ENCODE assay signal across 12 cellular contexts in the genomic region with DNA sequence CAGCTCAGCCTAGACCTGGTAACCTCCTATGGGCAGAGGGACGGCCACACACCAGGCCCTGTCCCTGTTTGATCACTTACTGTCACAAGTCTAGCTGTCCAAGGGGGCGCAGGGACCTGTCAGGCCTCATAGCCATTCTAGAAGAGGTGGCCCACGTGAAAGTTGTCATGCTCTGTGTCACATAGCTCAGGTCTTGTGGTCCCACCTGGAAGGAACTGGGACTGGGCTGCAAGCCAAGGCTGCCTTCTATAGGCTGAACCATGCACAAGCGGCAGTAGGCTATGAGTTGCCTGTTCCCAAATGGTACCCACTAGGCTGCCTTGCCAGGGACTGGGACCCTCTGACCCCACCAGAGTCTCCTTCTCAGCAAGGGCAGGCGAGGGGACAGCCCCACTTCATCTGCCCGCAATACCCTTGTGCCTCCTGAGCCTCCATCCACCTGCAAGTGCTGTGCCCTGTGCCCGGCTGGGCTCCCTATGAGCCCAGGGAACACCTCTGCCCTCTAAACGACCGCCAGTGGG.
DNase-seq lines count a peak whose midpoint lies in the region; ATAC-seq, FAIRE-seq and TF ChIP-seq lines count a peak whose summit lies in the region.
"Had no signal": no experiment of that assay in that cellular context is flagged by ENCODE, and none has a peak within 500 bp of the region (broad histone marks: within the 10 kb centered on the region; RNA-seq: fewer than 3 reads in every experiment).

No MANE protein-coding gene starts in this region.

- H3K14ac ChIP-seq in mesenchymal stem cell (ENCODE audit: low read length in 2 of 2): peak overlapping the region in 1 of 2 experiments; percentile 59

- H2BK5ac ChIP-seq in mesenchymal stem cell (ENCODE audit: low read depth, low read length, poor library complexity, severe bottlenecking): peak overlapping the region; percentile 49

- 90% methylated on average over 9 of the region's 9 CpGs for WGBS in mesenchymal stem cell
- WGBS in heart right ventricle, 2 donors: 93 to 95% methylated on average over 9 of the region's 9 CpGs

- no peak for FAIRE-seq in GM12891 (lab: Jason Lieb, UNC)
- FAIRE-seq: bronchial epithelial cell had no signal

- TF ChIP-seq CTCF in HEK293 (tag by site-specific recombination; IDR thresholded peaks at IDR 0.05) (no peak), heart right ventricle (IDR thresholded peaks at IDR 0.05) (no peak)

- peak overlapping the region in 1 of 2 experiments; percentile 4 for H2BK12ac ChIP-seq in mesenchymal stem cell (ENCODE audit: low read length in 2 of 2)

- no peak overlapping the region for H3K4ac ChIP-seq in mesenchymal stem cell (ENCODE audit: low read depth in 1 of 2, low read length in 2 of 2)

- H3K27me3 ChIP-seq in SJCRH30 (peaks cover 7% of the 10 kb centered on the region; the same call in 1 of the 2 replicates), mesenchymal stem cell (ENCODE audit: control insufficient read depth in 1 of 2, insufficient read depth in 1 of 2, low read length in 2 of 2) (peaks cover 0 to 12% of the 10 kb centered on the region in 2 experiments), heart right ventricle (no peaks in the 10 kb centered on the region)
- H3K27me3 ChIP-seq: MG63, Peyer's patch had no signal

- no peak overlapping the region for H3K4me3 ChIP-seq in HEK293 (ENCODE audit: low read depth, low read length)
- H3K4me3 ChIP-seq in SJCRH30: no peak overlapping the region
- H3K4me3 ChIP-seq in mesenchymal stem cell (ENCODE audit: insufficient read depth in 1 of 2, low read depth in 1 of 2, low read length in 2 of 2): no peak overlapping the region
- H3K4me3 ChIP-seq in heart right ventricle: no peak overlapping the region
- H3K4me3 ChIP-seq: MG63, mucosa of descending colon, Peyer's patch had no signal

- H2BK120ac ChIP-seq in mesenchymal stem cell (ENCODE audit: low read depth, low read length): no peak overlapping the region

- H3K27ac ChIP-seq in HEK293 (ENCODE audit: extremely low read depth, low read depth, low read length): peak overlapping the region; percentile 78
- H3K27ac ChIP-seq in SJCRH30: peak overlapping the region; percentile 4; the same call in 1 of the 2 replicates
- H3K27ac ChIP-seq in mesenchymal stem cell (ENCODE audit: low read length, poor library complexity, severe bottlenecking): peak overlapping the region; percentile 93
- H3K27ac ChIP-seq in heart right ventricle: no peak overlapping the region

- H2AK5ac ChIP-seq in mesenchymal stem cell (ENCODE audit: low read length, severe bottlenecking): peak overlapping the region; percentile 65

- H3K23ac ChIP-seq in mesenchymal stem cell (ENCODE audit: low read length in 2 of 2): no peak overlapping the region

- POLR2A ChIA-PET in HEK293 (lab: Yijun Ruan, JAX): no interaction called here

- H3K9ac ChIP-seq in mesenchymal stem cell (ENCODE audit: low read length): no peak overlapping the region

- no peaks in the 10 kb centered on the region for H3K36me3 ChIP-seq in HEK293 (ENCODE audit: control insufficient read depth in 2 of 2, insufficient read depth in 1 of 2, low read length in 2 of 2)
- H3K36me3 ChIP-seq in SJCRH30: no peaks in the 10 kb centered on the region
- H3K36me3 ChIP-seq in mesenchymal stem cell (ENCODE audit: control insufficient read depth in 1 of 2, insufficient read depth in 2 of 2, low read depth in 1 of 2, low read length in 2 of 2): no peaks in the 10 kb centered on the region
- H3K36me3 ChIP-seq in heart right ventricle: no peaks in the 10 kb centered on the region
- H3K36me3 ChIP-seq: MG63, Peyer's patch had no signal

- H3K4me1 ChIP-seq in HEK293 (ENCODE audit: control insufficient read depth, insufficient read depth, low read length) (peaks cover 15% of the 10 kb centered on the region), SJCRH30 (peaks cover 15% of the 10 kb centered on the region), mesenchymal stem cell (ENCODE audit: control insufficient read depth, insufficient read depth, low read depth, low read length) (peaks cover 55% of the 10 kb centered on the region), heart right ventricle (peaks cover 0 to 37% (median 12%) of the 10 kb centered on the region in 9 donors)

- no peak overlapping the region for H3K4me2 ChIP-seq in mesenchymal stem cell (ENCODE audit: low read length, poor library complexity, severe bottlenecking)

- intact Hi-C loops in heart right ventricle (cut with DNase I): loop anchor here in 3 of 10 donors (10.0 kb wide), 1 partner anchor 592 kb away; no protein-coding TSS in a partner anchor

- CTCF ChIA-PET in HEK293 (lab: Yijun Ruan, JAX): interaction anchor here (0.7 kb wide), 1 partner anchor 884 kb away, joined by 4 read pairs; no protein-coding TSS in a partner anchor

- H4K91ac ChIP-seq in mesenchymal stem cell (ENCODE audit: low read length): no peak overlapping the region

- H2BK15ac ChIP-seq in mesenchymal stem cell (ENCODE audit: low read depth, poor library complexity, severe bottlenecking): no peak overlapping the region

- no peak overlapping the region for H3K18ac ChIP-seq in mesenchymal stem cell (ENCODE audit: low read depth in 1 of 2, low read length in 2 of 2)

- peaks cover 3% of the 10 kb centered on the region for H3K79me1 ChIP-seq in mesenchymal stem cell (replicated peaks; ENCODE audit: low read length, poor library complexity, severe bottlenecking)

- no peak overlapping the region for H2AFZ ChIP-seq in mesenchymal stem cell (ENCODE audit: low read depth, low read length)

- no peak for TF ChIP-seq POLR2A in GM12891 (IDR thresholded peaks at IDR 0.05; ENCODE audit: low read depth, low read length)

- H3K9me3 ChIP-seq in HEK293 (ENCODE audit: control insufficient read depth, insufficient read depth, low read depth, low read length): no peaks in the 10 kb centered on the region
- no peaks in the 10 kb centered on the region for H3K9me3 ChIP-seq in SJCRH30 (replicated peaks)
- no peaks in the 10 kb centered on the region for H3K9me3 ChIP-seq in mesenchymal stem cell (ENCODE audit: control insufficient read depth, low read length)
- H3K9me3 ChIP-seq in heart right ventricle: no peaks in the 10 kb centered on the region
- H3K9me3 ChIP-seq: MG63, mucosa of descending colon, Peyer's patch had no signal

- DNase-seq in GM12891 (ENCODE audit: insufficient read length, low spot score) (no peak), SJCRH30 (no peak), mesenchymal stem cell (no peak), NCI-H69 (lab: John Stamatoyannopoulos, UW) (no peak), heart right ventricle (no peak), Kasumi-1 (lab: John Stamatoyannopoulos, UW) (no peak), NCI-H2029 (lab: John Stamatoyannopoulos, UW) (no peak)
- DNase-seq: mucosa of descending colon had no signal

- H4K8ac ChIP-seq in mesenchymal stem cell (ENCODE audit: low read length): no peak overlapping the region

- no peak for ATAC-seq in heart right ventricle

TF ChIP-seq in GM12891, 5 proteins besides CTCF, POLR2A, EP300 and RAD21:
- TF ChIP-seq SPI1 (IDR thresholded peaks at IDR 0.05; ENCODE audit: low read depth, low read length) (peak; percentile 50), PAX5 (IDR thresholded peaks at IDR 0.05; ENCODE audit: insufficient read depth, low read length, severe bottlenecking) (no peak)

TF ChIP-seq in HEK293, 187 proteins besides CTCF, POLR2A, EP300 and RAD21 (continues in another document):
- TF ChIP-seq ZNF560 (tag by site-specific recombination; IDR thresholded peaks at IDR 0.05; ENCODE audit: borderline replicate concordance) (no peak), ZXDB (tag by site-specific recombination; IDR thresholded peaks at IDR 0.05) (no peak), BCL6B (tag by site-specific recombination; IDR thresholded peaks at IDR 0.05) (no peak), ATF2 (tag by site-specific recombination; IDR thresholded peaks at IDR 0.05; ENCODE audit: low read depth) (no peak), ZNF747 (tag by site-specific recombination; IDR thresholded peaks at IDR 0.05) (no peak), ZNF23 (tag by site-specific recombination; IDR thresholded peaks at IDR 0.05; ENCODE audit: borderline replicate concordance) (no peak), ZNF707 (tag by site-specific recombination; IDR thresholded peaks at IDR 0.05) (no peak), ZNF792 (tag by site-specific recombination; IDR thresholded peaks at IDR 0.05) (no peak), BCL11A (tag by site-specific recombination; IDR thresholded peaks at IDR 0.05; ENCODE audit: low read depth) (no peak), PRDM1 (tag by site-specific recombination; IDR thresholded peaks at IDR 0.05) (no peak)
- TF ChIP-seq, protein P1, sequence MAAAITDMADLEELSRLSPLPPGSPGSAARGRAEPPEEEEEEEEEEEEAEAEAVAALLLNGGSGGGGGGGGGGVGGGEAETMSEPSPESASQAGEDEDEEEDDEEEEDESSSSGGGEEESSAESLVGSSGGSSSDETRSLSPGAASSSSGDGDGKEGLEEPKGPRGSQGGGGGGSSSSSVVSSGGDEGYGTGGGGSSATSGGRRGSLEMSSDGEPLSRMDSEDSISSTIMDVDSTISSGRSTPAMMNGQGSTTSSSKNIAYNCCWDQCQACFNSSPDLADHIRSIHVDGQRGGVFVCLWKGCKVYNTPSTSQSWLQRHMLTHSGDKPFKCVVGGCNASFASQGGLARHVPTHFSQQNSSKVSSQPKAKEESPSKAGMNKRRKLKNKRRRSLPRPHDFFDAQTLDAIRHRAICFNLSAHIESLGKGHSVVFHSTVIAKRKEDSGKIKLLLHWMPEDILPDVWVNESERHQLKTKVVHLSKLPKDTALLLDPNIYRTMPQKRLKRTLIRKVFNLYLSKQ (tag by site-specific recombination; IDR thresholded peaks at IDR 0.05; ENCODE audit: borderline replicate concordance): no peak

Comparison
In these comparisons a context has a peak if more than half of its experiments do, and no peak if none do; other contexts are left out.
1. H3K27ac ChIP-seq: peak in HEK293 (single experiment), SJCRH30 (single experiment) and mesenchymal stem cell (single experiment); none in heart right ventricle (0 of 10).